ENCODE assay signal across 9 cellular contexts in genomic region chr7:137978464-137979237, GRCh38. TPM values are rescaled to one million over a fixed set of nuclear protein-coding genes. Genes with fewer than 3 reads are reported as not detected.
DNase-seq lines count a peak whose midpoint lies in the region; ATAC-seq and TF ChIP-seq lines count a peak whose summit lies in the region.
"Had no signal": no experiment of that assay in that cellular context is flagged by ENCODE, and none has a peak within 500 bp of the region (broad histone marks: within the 10 kb centered on the region; RNA-seq: fewer than 3 reads in every experiment).

No MANE protein-coding gene starts in this region.

- intact Hi-C loops in left cardiac atrium (cut with DNase I) = no loop called here

- DNase-seq in GM04504 (ENCODE audit: low read depth) (peak; percentile 89), amniotic epithelial cell (ENCODE audit: low read depth) (peak; percentile 92), left cardiac atrium (peak; percentile 75), skeletal muscle cell (ENCODE audit: low read depth) (peak; percentile 98), SHP77 (lab: John Stamatoyannopoulos, UW) (no peak), HEK293T (ENCODE audit: extremely low spot score) (no peak)
- DNase-seq in activated CD4-positive, alpha-beta T cell treated with anti-CD3 and anti-CD28 coated beads, Interleukin-2, amount 50 U/mL, for 1 hour = no peak
- DNase-seq: effector memory CD8-positive, alpha-beta T cell had no signal

- POLR2A ChIA-PET in HEK293T (lab: Yijun Ruan, JAX) = no interaction called here

- CTCF ChIA-PET in HEK293T (lab: Yijun Ruan, JAX) = no interaction called here

- ATAC-seq in left cardiac atrium (peak; percentile 83 to 89), GM19023 (IDR thresholded peaks at IDR 0.05; ENCODE audit: unreplicated experiment) (no peak)
- ATAC-seq: effector memory CD8-positive, alpha-beta T cell had no signal

- no peak overlapping the region for H3K4me3 ChIP-seq in skeletal muscle cell (ENCODE audit: low read depth, low read length)

TF ChIP-seq in HEK293T, 16 proteins besides CTCF, POLR2A, EP300 and RAD21:
- TF ChIP-seq SP1 (IDR thresholded peaks at IDR 0.05) = no peak
- no peak for TF ChIP-seq L3MBTL2 (conservative IDR thresholded peaks at IDR 0.05)
- TF ChIP-seq PKNOX1 (IDR thresholded peaks at IDR 0.05) = no peak
- TF ChIP-seq ZNF384 (IDR thresholded peaks at IDR 0.05) = no peak
- TF ChIP-seq ELF4 (IDR thresholded peaks at IDR 0.05) = no peak
- no peak for TF ChIP-seq ARNT (IDR thresholded peaks at IDR 0.05)
- TF ChIP-seq HDGF (IDR thresholded peaks at IDR 0.05; ENCODE audit: borderline replicate concordance) = no peak
- no peak for TF ChIP-seq CTBP1 (IDR thresholded peaks at IDR 0.05; ENCODE audit: borderline replicate concordance)
- TF ChIP-seq SUZ12 (IDR thresholded peaks at IDR 0.05) = no peak
- TF ChIP-seq NFRKB (IDR thresholded peaks at IDR 0.05) = no peak
- TF ChIP-seq LEF1 (IDR thresholded peaks at IDR 0.05; ENCODE audit: borderline replicate concordance) = no peak
- no peak for TF ChIP-seq FOXM1 (IDR thresholded peaks at IDR 0.05; ENCODE audit: borderline replicate concordance)
- no peak for TF ChIP-seq TARDBP (IDR thresholded peaks at IDR 0.05)
- no peak for TF ChIP-seq BHLHE40 (IDR thresholded peaks at IDR 0.05; ENCODE audit: borderline replicate concordance)
- no peak for TF ChIP-seq FOXA1 (IDR thresholded peaks at IDR 0.05)
- TF ChIP-seq FOXK2 (IDR thresholded peaks at IDR 0.05) = no peak

RNA-seq across cellular contexts. Expression of gene CREB3L2, which starts 23.2 kb away (rescaled TPM):
- 10 to 100 TPM; 41.5 to 80.1 TPM for total RNA-seq in left cardiac atrium

Comparison
In these comparisons a context has a peak if more than half of its experiments do, and no peak if none do; other contexts are left out.
1. DNase-seq: peak in GM04504 (single experiment), amniotic epithelial cell (single experiment), left cardiac atrium (single experiment) and skeletal muscle cell (single experiment); none in SHP77 (0 of 2), HEK293T (single experiment) and activated CD4-positive, alpha-beta T cell treated with anti-CD3 and anti-CD28 coated beads, Interleukin-2, amount 50 U/mL, for 1 hour (single experiment).